In the genomic region with DNA sequence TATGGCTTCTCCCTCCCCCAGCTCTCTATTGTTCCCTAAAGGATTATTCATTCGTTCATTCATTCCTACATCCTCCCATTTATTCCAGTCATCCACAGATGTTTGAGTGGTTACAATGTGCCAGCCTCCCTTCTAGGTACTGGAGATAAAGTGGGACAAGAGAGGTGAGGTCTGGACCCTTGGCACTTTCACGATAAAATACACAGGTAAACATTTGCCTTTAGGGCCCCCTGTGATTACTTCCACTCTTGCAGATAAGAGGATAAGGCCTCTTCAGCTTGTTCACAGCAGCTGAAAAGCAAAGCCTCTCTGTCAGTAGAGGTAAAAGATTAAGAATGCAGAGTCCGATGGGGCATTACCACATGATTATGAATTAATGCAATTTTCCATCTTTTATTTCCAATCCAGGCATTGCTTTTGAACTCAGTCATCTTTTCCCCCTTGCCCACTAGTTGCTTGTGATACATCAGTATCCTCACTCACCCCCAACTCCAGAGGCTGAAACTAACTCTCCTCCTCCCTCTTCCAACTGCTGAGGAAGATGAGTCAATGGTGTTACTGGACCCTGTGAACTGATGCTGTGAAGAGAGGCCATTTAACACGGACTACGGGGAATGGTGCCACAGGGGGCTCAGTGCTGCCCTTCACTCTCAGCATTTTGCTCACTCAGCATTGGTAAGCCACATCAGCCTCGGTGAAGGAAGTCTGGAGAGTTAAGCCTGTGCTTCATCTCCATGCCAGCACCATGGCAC, we compare ENCODE assay signal across 1 cellular context.
TF ChIP-seq lines count a peak whose summit lies in the region.

No MANE protein-coding gene starts in this region.

TF ChIP-seq in neural cell, 6 proteins besides CTCF, POLR2A, EP300 and RAD21 (continued from another document):
- TF ChIP-seq, protein P1, sequence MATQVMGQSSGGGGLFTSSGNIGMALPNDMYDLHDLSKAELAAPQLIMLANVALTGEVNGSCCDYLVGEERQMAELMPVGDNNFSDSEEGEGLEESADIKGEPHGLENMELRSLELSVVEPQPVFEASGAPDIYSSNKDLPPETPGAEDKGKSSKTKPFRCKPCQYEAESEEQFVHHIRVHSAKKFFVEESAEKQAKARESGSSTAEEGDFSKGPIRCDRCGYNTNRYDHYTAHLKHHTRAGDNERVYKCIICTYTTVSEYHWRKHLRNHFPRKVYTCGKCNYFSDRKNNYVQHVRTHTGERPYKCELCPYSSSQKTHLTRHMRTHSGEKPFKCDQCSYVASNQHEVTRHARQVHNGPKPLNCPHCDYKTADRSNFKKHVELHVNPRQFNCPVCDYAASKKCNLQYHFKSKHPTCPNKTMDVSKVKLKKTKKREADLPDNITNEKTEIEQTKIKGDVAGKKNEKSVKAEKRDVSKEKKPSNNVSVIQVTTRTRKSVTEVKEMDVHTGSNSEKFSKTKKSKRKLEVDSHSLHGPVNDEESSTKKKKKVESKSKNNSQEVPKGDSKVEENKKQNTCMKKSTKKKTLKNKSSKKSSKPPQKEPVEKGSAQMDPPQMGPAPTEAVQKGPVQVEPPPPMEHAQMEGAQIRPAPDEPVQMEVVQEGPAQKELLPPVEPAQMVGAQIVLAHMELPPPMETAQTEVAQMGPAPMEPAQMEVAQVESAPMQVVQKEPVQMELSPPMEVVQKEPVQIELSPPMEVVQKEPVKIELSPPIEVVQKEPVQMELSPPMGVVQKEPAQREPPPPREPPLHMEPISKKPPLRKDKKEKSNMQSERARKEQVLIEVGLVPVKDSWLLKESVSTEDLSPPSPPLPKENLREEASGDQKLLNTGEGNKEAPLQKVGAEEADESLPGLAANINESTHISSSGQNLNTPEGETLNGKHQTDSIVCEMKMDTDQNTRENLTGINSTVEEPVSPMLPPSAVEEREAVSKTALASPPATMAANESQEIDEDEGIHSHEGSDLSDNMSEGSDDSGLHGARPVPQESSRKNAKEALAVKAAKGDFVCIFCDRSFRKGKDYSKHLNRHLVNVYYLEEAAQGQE (IDR thresholded peaks at IDR 0.05; ENCODE audit: borderline replicate concordance), result no peak
- TF ChIP-seq MXI1 (conservative IDR thresholded peaks at IDR 0.05; ENCODE audit: poor library complexity, severe bottlenecking), result no peak
- no peak for TF ChIP-seq SMC3 (conservative IDR thresholded peaks at IDR 0.05; ENCODE audit: poor library complexity)
- no peak for TF ChIP-seq POLR2AphosphoS5 (IDR thresholded peaks at IDR 0.05)
